In genomic region chr7:138032186-138032585, GRCh38 we compare ENCODE assay signal across 17 cellular contexts. TPM values are rescaled to one million over a fixed set of nuclear protein-coding genes. Genes with fewer than 3 reads are reported as not detected.
DNase-seq lines count a peak whose midpoint lies in the region; ATAC-seq lines count a peak whose summit lies in the region.
"Had no signal": no experiment of that assay in that cellular context is flagged by ENCODE, and none has a peak within 500 bp of the region (broad histone marks: within the 10 kb centered on the region; RNA-seq: fewer than 3 reads in every experiment).

No MANE protein-coding gene starts in this region.

- peak; percentile 72 for DNase-seq in kidney tubule cell (ENCODE audit: low spot score)
- DNase-seq in activated CD4-positive, alpha-beta T cell treated with anti-CD3 and anti-CD28 coated beads, Interleukin-2, amount 50 U/mL, for 4 hours: no peak
- no peak for DNase-seq in GF-D8 (lab: John Stamatoyannopoulos, UW)
- DNase-seq in activated T-helper 2 cell treated with anti-CD3 and anti-CD28 coated beads, Interferon-gamma antibody, Interleukin-2, Interleukin-4, amounts not matched to agents 10 μg/mL and 5 μg/mL and 100 μg/mL, durations not matched to agents 14 hours and 24 hours and 36 hours (ENCODE audit: low spot score): no peak
- DNase-seq in activated CD4-positive, alpha-beta T cell treated with anti-CD3 and anti-CD28 coated beads for 1 hour: no peak
- DNase-seq: activated CD4-positive, CD25-positive, alpha-beta regulatory T cell; activated T-cell treated with anti-CD3 and anti-CD28 coated beads, Interleukin-2, amount 50 U/mL, for 48 hours; C1 segment of cervical spinal cord; glutamatergic neuron; left ventricle myocardium inferior; NCI-H187; stomach had no signal

- no peaks in the 10 kb centered on the region for H3K4me1 Mint-ChIP-seq in activated T-helper 2 cell treated with anti-CD3 and anti-CD28 coated beads, Interferon-gamma antibody, Interleukin-2, Interleukin-4, amounts not matched to agents 10 μg/mL and 5 μg/mL and 100 μg/mL, durations not matched to agents 14 hours and 24 hours and 36 hours (ENCODE audit: low read depth)

- peaks cover 4% of the 10 kb centered on the region for H3K27me3 Mint-ChIP-seq in activated T-helper 2 cell treated with anti-CD3 and anti-CD28 coated beads, Interferon-gamma antibody, Interleukin-2, Interleukin-4, amounts not matched to agents 10 μg/mL and 5 μg/mL and 100 μg/mL, durations not matched to agents 14 hours and 24 hours and 36 hours (ENCODE audit: low read depth)

- intact Hi-C loops in activated T-helper 2 cell treated with anti-CD3 and anti-CD28 coated beads, Interferon-gamma antibody, Interleukin-2, Interleukin-4, amounts not matched to agents 10 μg/mL and 5 μg/mL and 100 μg/mL, durations not matched to agents 14 hours and 24 hours and 36 hours (cut with micrococcal nuclease): no loop called here

- H3K27ac Mint-ChIP-seq in activated T-helper 2 cell treated with anti-CD3 and anti-CD28 coated beads, Interferon-gamma antibody, Interleukin-2, Interleukin-4, amounts not matched to agents 10 μg/mL and 5 μg/mL and 100 μg/mL, durations not matched to agents 14 hours and 24 hours and 36 hours: no peak overlapping the region

- H3K4me3 Mint-ChIP-seq in activated T-helper 2 cell treated with anti-CD3 and anti-CD28 coated beads, Interferon-gamma antibody, Interleukin-2, Interleukin-4, amounts not matched to agents 10 μg/mL and 5 μg/mL and 100 μg/mL, durations not matched to agents 14 hours and 24 hours and 36 hours (ENCODE audit: low read depth): no peak overlapping the region

- H3K9me3 Mint-ChIP-seq in activated T-helper 2 cell treated with anti-CD3 and anti-CD28 coated beads, Interferon-gamma antibody, Interleukin-2, Interleukin-4, amounts not matched to agents 10 μg/mL and 5 μg/mL and 100 μg/mL, durations not matched to agents 14 hours and 24 hours and 36 hours: peaks cover 4% of the 10 kb centered on the region

- H3K36me3 Mint-ChIP-seq in activated T-helper 2 cell treated with anti-CD3 and anti-CD28 coated beads, Interferon-gamma antibody, Interleukin-2, Interleukin-4, amounts not matched to agents 10 μg/mL and 5 μg/mL and 100 μg/mL, durations not matched to agents 14 hours and 24 hours and 36 hours (ENCODE audit: low read depth): peaks cover 3% of the 10 kb centered on the region

- ATAC-seq in GM19035 (IDR thresholded peaks at IDR 0.05; ENCODE audit: unreplicated experiment): peak; percentile 45
- ATAC-seq in HG02571 (IDR thresholded peaks at IDR 0.05; ENCODE audit: unreplicated experiment): peak; percentile 53
- ATAC-seq in HG03175 (IDR thresholded peaks at IDR 0.05; ENCODE audit: unreplicated experiment): peak; percentile 71

RNA-seq across cellular contexts. Expression of gene CREB3L2, which starts 30.3 kb away (rescaled TPM):
- 58.6 and 65.6 TPM in 2 replicates for total RNA-seq in activated T-helper 2 cell treated with anti-CD3 and anti-CD28 coated beads, Interferon-gamma antibody, Interleukin-2, Interleukin-4, amounts not matched to agents 10 μg/mL and 5 μg/mL and 100 μg/mL, durations not matched to agents 14 hours and 24 hours and 36 hours

RNA-seq across cellular contexts. Expression of gene AKR1D1, which starts 44.1 kb away (rescaled TPM):
- total RNA-seq in activated T-helper 2 cell treated with anti-CD3 and anti-CD28 coated beads, Interferon-gamma antibody, Interleukin-2, Interleukin-4, amounts not matched to agents 10 μg/mL and 5 μg/mL and 100 μg/mL, durations not matched to agents 14 hours and 24 hours and 36 hours: not detected in 2 replicates
- total RNA-seq: IMR-90, left ventricle myocardium inferior, osteocyte, stomach had no signal
